Comparison of ENCODE assay signal across 8 cellular contexts in genomic region chrX:129759576-129760061, GRCh38. TPM values are rescaled to one million over a fixed set of nuclear protein-coding genes. Genes with fewer than 3 reads are reported as not detected.
DNase-seq lines count a peak whose midpoint lies in the region; ATAC-seq and TF ChIP-seq lines count a peak whose summit lies in the region.

No MANE protein-coding gene starts in this region.

- no peak for TF ChIP-seq POLR2A in esophagus muscularis mucosa (IDR thresholded peaks at IDR 0.05; ENCODE audit: low read depth)

- no peaks in the 10 kb centered on the region for H3K27me3 ChIP-seq in CD4-positive, alpha-beta T cell (ENCODE audit: control insufficient read depth, insufficient read depth, low read length)
- H3K27me3 ChIP-seq in esophagus muscularis mucosa: no peaks in the 10 kb centered on the region

- H3K27me3 Mint-ChIP-seq in CD4-positive, alpha-beta T cell: no peaks in the 10 kb centered on the region
- H3K27me3 Mint-ChIP-seq in activated CD8-positive, alpha-beta T cell treated with anti-CD3 and anti-CD28 coated beads for 36 hours: no peaks in the 10 kb centered on the region

- no peaks in the 10 kb centered on the region for H3K9me3 Mint-ChIP-seq in CD4-positive, alpha-beta T cell
- no peaks in the 10 kb centered on the region for H3K9me3 Mint-ChIP-seq in activated CD8-positive, alpha-beta T cell treated with anti-CD3 and anti-CD28 coated beads for 36 hours

- ATAC-seq in CD4-positive, alpha-beta T cell (ENCODE audit: poor library complexity): peak; percentile 81
- ATAC-seq in HG03432 (IDR thresholded peaks at IDR 0.05; ENCODE audit: unreplicated experiment): peak; percentile 46
- ATAC-seq in activated CD8-positive, alpha-beta T cell treated with anti-CD3 and anti-CD28 coated beads for 36 hours: peak; percentile 75
- peak; percentile 48 for ATAC-seq in esophagus mucosa
- ATAC-seq in GM19324 (IDR thresholded peaks at IDR 0.05; ENCODE audit: low FRiP score, unreplicated experiment): no peak

- no peaks in the 10 kb centered on the region for H3K9me3 ChIP-seq in CD4-positive, alpha-beta T cell (ENCODE audit: control insufficient read depth, low read length)
- no peaks in the 10 kb centered on the region for H3K9me3 ChIP-seq in esophagus muscularis mucosa

- H3K36me3 Mint-ChIP-seq in CD4-positive, alpha-beta T cell (ENCODE audit: low read depth): no peaks in the 10 kb centered on the region
- no peaks in the 10 kb centered on the region for H3K36me3 Mint-ChIP-seq in activated CD8-positive, alpha-beta T cell treated with anti-CD3 and anti-CD28 coated beads for 36 hours (ENCODE audit: low read depth)

- POLR2A ChIA-PET in CD4-positive, alpha-beta T cell (lab: Charles Lee): interaction anchor here (0.8 to 3.5 kb wide), 8 partner anchors 8 to 27 kb away, joined by 3 to 56 read pairs (median 10); partner anchors contain the start of gene SASH3
- POLR2A ChIA-PET in activated CD8-positive, alpha-beta T cell treated with anti-CD3 and anti-CD28 coated beads for 36 hours (lab: Charles Lee): interaction anchor here (0.8 to 3.7 kb wide), 8 partner anchors 10 to 36 kb away, joined by 3 to 36 read pairs (median 5); partner anchors contain the start of genes SASH3 and XPNPEP2

- WGBS in esophagus muscularis mucosa: 51% methylated on average over 10 of the region's 14 CpGs

- H3K4me1 ChIP-seq in esophagus muscularis mucosa: no peaks in the 10 kb centered on the region

- H3K4me1 Mint-ChIP-seq in CD4-positive, alpha-beta T cell (ENCODE audit: low read depth): peaks cover 73% of the 10 kb centered on the region
- peaks cover 61% of the 10 kb centered on the region for H3K4me1 Mint-ChIP-seq in activated CD8-positive, alpha-beta T cell treated with anti-CD3 and anti-CD28 coated beads for 36 hours (ENCODE audit: low read depth)

- no peak for TF ChIP-seq CTCF in CD4-positive, alpha-beta T cell (IDR thresholded peaks at IDR 0.05)
- no peak for TF ChIP-seq CTCF in activated CD8-positive, alpha-beta T cell treated with anti-CD3 and anti-CD28 coated beads for 36 hours (IDR thresholded peaks at IDR 0.05)
- no peak for TF ChIP-seq CTCF in esophagus muscularis mucosa (IDR thresholded peaks at IDR 0.05)

- H3K27ac Mint-ChIP-seq in CD4-positive, alpha-beta T cell: peak overlapping the region; percentile 85
- peak overlapping the region; percentile 85 for H3K27ac Mint-ChIP-seq in activated CD8-positive, alpha-beta T cell treated with anti-CD3 and anti-CD28 coated beads for 36 hours

- intact Hi-C loops in CD4-positive, alpha-beta T cell (cut with DNase I, micrococcal nuclease): loop anchor here (1.0 to 5.0 kb wide), 5 partner anchors 10 to 63 kb away; no protein-coding TSS in a partner anchor
- intact Hi-C loops in activated CD8-positive, alpha-beta T cell treated with anti-CD3 and anti-CD28 coated beads for 36 hours (cut with micrococcal nuclease): loop anchor here (10.0 kb wide), 1 partner anchor 65 kb away; no protein-coding TSS in a partner anchor
- intact Hi-C loops in posterior cingulate gyrus (cut with DNase I) (no loop called here), esophagus muscularis mucosa (cut with DNase I) (no loop called here)

- H3K4me3 ChIP-seq in esophagus muscularis mucosa: no peak overlapping the region

- H3K27ac ChIP-seq in CD4-positive, alpha-beta T cell (ENCODE audit: low read depth, low read length): peak overlapping the region; percentile 35
- peak overlapping the region in 1 of 4 donors; percentile 44 for H3K27ac ChIP-seq in esophagus muscularis mucosa (replicated peaks in 1 of 4)

- peak in 8 of 10 experiments; percentile 28 to 48 (median 40) for DNase-seq in CD4-positive, alpha-beta T cell
- DNase-seq in activated CD8-positive, alpha-beta T cell treated with anti-CD3 and anti-CD28 coated beads for 36 hours: peak; percentile 77
- DNase-seq in posterior cingulate gyrus (peak in 7 of 10 donors; percentile 17 to 90 (median 53)), esophagus muscularis mucosa (ENCODE audit: extremely low spot score) (no peak), NCI-H2107 (lab: John Stamatoyannopoulos, UW) (no peak)

- H3K36me3 ChIP-seq in esophagus muscularis mucosa: no peaks in the 10 kb centered on the region

- peak overlapping the region; percentile 72 for H3K4me3 Mint-ChIP-seq in CD4-positive, alpha-beta T cell
- H3K4me3 Mint-ChIP-seq in activated CD8-positive, alpha-beta T cell treated with anti-CD3 and anti-CD28 coated beads for 36 hours: peak overlapping the region; percentile 19

- CTCF ChIA-PET in CD4-positive, alpha-beta T cell (lab: Charles Lee): interaction anchor here (0.9 to 2.2 kb wide), 13 partner anchors 8 to 63 kb away, joined by 3 to 11 read pairs (median 5); no protein-coding TSS in a partner anchor
- CTCF ChIA-PET in activated CD8-positive, alpha-beta T cell treated with anti-CD3 and anti-CD28 coated beads for 36 hours (lab: Charles Lee): interaction anchor here (0.6 to 2.3 kb wide), 9 partner anchors 8 to 147 kb away, joined by 3 to 12 read pairs (median 4); partner anchors contain the start of gene APLN

- TF ChIP-seq EP300 in esophagus muscularis mucosa (IDR thresholded peaks at IDR 0.05): no peak

RNA-seq across cellular contexts. Expression of gene SASH3, which starts 20.1 kb away (rescaled TPM):
- total RNA-seq in CD4-positive, alpha-beta T cell: 10 to 100 TPM; 69.0 to 70.8 TPM
- 100 to 1,000 TPM; 117 to 123 TPM for total RNA-seq in activated CD8-positive, alpha-beta T cell treated with anti-CD3 and anti-CD28 coated beads for 36 hours
- total RNA-seq in esophagus mucosa (1.6 TPM), esophagus muscularis mucosa (10 to 100 TPM in 1 of 4 donors, 1 to 10 TPM in 3; 3.9 to 10.4 (median 6.3) TPM)

RNA-seq across cellular contexts. Expression of gene XPNPEP2, which starts 20.8 kb away (rescaled TPM):
- under 1 TPM; 0.16 to 0.17 TPM for total RNA-seq in CD4-positive, alpha-beta T cell
- total RNA-seq in activated CD8-positive, alpha-beta T cell treated with anti-CD3 and anti-CD28 coated beads for 36 hours: under 1 TPM; 0.16 to 0.38 TPM
- total RNA-seq in esophagus mucosa: 0.36 TPM
- 10 to 100 TPM in 1 of 4 donors, 1 to 10 TPM in 3; 3.3 to 14.4 (median 5.0) TPM for total RNA-seq in esophagus muscularis mucosa

Comparison
In these comparisons a context has a peak if more than half of its experiments do, and no peak if none do; other contexts are left out.
1. DNase-seq: peak in CD4-positive, alpha-beta T cell (8 of 10), activated CD8-positive, alpha-beta T cell treated with anti-CD3 and anti-CD28 coated beads for 36 hours (single experiment) and posterior cingulate gyrus (7 of 10); none in esophagus muscularis mucosa (single experiment) and NCI-H2107 (single experiment).
2. RNA of gene SASH3, which starts 20.1 kb away (total RNA-seq): 117 to 123 TPM in activated CD8-positive, alpha-beta T cell treated with anti-CD3 and anti-CD28 coated beads for 36 hours and 69.0 to 70.8 TPM in CD4-positive, alpha-beta T cell; 3.9 to 10.4 TPM in esophagus muscularis mucosa and 1.6 TPM in esophagus mucosa (single experiment); every median in the first group is over 4 times any median in the second.
3. intact Hi-C loops: an anchor here in CD4-positive, alpha-beta T cell (1.0 to 5.0 kb wide) and activated CD8-positive, alpha-beta T cell treated with anti-CD3 and anti-CD28 coated beads for 36 hours (10.0 kb wide); none called in posterior cingulate gyrus and esophagus muscularis mucosa.